In genomic region chr16:17364319-17365210, GRCh38 we compare ENCODE assay signal across 8 cellular contexts.
DNase-seq lines count a peak whose midpoint lies in the region; ATAC-seq, FAIRE-seq and TF ChIP-seq lines count a peak whose summit lies in the region.

No MANE protein-coding gene starts in this region.

- intact Hi-C loops in dendritic cell treated with granulocyte-macrophage colony-stimulating factor and Interleukin-4, amounts not matched to agents 40 ng/mL and 50 ng/mL, for 4 days (cut with micrococcal nuclease): no loop called here

- 55 to 73% (median 66%) methylated on average over 18 of the region's 18 CpGs for WGBS in small intestine, 3 donors

- no peak overlapping the region for H3K9ac ChIP-seq in neural progenitor cell

- H3K36me3 ChIP-seq in small intestine (ENCODE audit: control insufficient read depth in 2 of 2, insufficient read depth in 2 of 2, low read length in 2 of 2) (no peaks in the 10 kb centered on the region), neural progenitor cell (no peaks in the 10 kb centered on the region)

- no peak for FAIRE-seq in small intestine (lab: Jason Lieb, UNC)

- no peak overlapping the region for H2AFZ ChIP-seq in neural progenitor cell (replicated peaks)

- no peaks in the 10 kb centered on the region for H3K79me2 ChIP-seq in neural progenitor cell (ENCODE audit: low read depth)

- no peak for TF ChIP-seq CTCF in neural progenitor cell (IDR thresholded peaks at IDR 0.05)

- H3K9me3 Mint-ChIP-seq in dendritic cell treated with granulocyte-macrophage colony-stimulating factor and Interleukin-4, amounts not matched to agents 40 ng/mL and 50 ng/mL, for 4 days: no peaks in the 10 kb centered on the region
- no peaks in the 10 kb centered on the region for H3K9me3 Mint-ChIP-seq in neural progenitor cell

- H3K27me3 ChIP-seq in small intestine (ENCODE audit: control insufficient read depth in 2 of 2, insufficient read depth in 2 of 2, low read length in 2 of 2): no peaks in the 10 kb centered on the region
- H3K27me3 ChIP-seq in neural progenitor cell: peaks cover 4% of the 10 kb centered on the region

- H3K27ac Mint-ChIP-seq in T-helper 17 cell (peak overlapping the region; percentile 96), neural progenitor cell (no peak overlapping the region)
- H3K27ac Mint-ChIP-seq in dendritic cell treated with granulocyte-macrophage colony-stimulating factor and Interleukin-4, amounts not matched to agents 40 ng/mL and 50 ng/mL, for 4 days: peak overlapping the region; percentile 39

- H3K4me1 Mint-ChIP-seq in T-helper 17 cell (peaks cover 70% of the 10 kb centered on the region), neural progenitor cell (peaks cover 50% of the 10 kb centered on the region)
- H3K4me1 Mint-ChIP-seq in dendritic cell treated with granulocyte-macrophage colony-stimulating factor and Interleukin-4, amounts not matched to agents 40 ng/mL and 50 ng/mL, for 4 days (ENCODE audit: low read depth): peaks cover 67% of the 10 kb centered on the region

- H3K4me2 ChIP-seq in neural progenitor cell: no peak overlapping the region

- H3K27me3 Mint-ChIP-seq in T-helper 17 cell (no peaks in the 10 kb centered on the region), neural progenitor cell (ENCODE audit: insufficient read depth, low read depth) (peaks cover 3% of the 10 kb centered on the region)
- no peaks in the 10 kb centered on the region for H3K27me3 Mint-ChIP-seq in dendritic cell treated with granulocyte-macrophage colony-stimulating factor and Interleukin-4, amounts not matched to agents 40 ng/mL and 50 ng/mL, for 4 days

- H3K9me3 ChIP-seq in T-helper 17 cell (ENCODE audit: control insufficient read depth, low read length, poor library complexity, severe bottlenecking) (no peaks in the 10 kb centered on the region), small intestine (ENCODE audit: control insufficient read depth, low read depth) (no peaks in the 10 kb centered on the region), neural progenitor cell (ENCODE audit: low read depth) (no peaks in the 10 kb centered on the region)

- no peaks in the 10 kb centered on the region for H3F3A ChIP-seq in neural progenitor cell (ENCODE audit: low read depth)

- DNase-seq in GM04503 (ENCODE audit: low read depth) (peak; percentile 77), T-helper 17 cell (peak in 2 of 3 donors; percentile 41 to 43), small intestine (peak; percentile 49), GOT3 (lab: John Stamatoyannopoulos, UW) (no peak), neural progenitor cell (ENCODE audit: low spot score) (no peak), NOMO-1 treated with DMSO at 0.1 percent for 48 hours (lab: John Stamatoyannopoulos, UW; ENCODE audit: unreplicated experiment) (no peak)

- peaks cover 49% of the 10 kb centered on the region for H4K20me1 ChIP-seq in neural progenitor cell (ENCODE audit: low read depth)

- no peak overlapping the region for H3K4me3 ChIP-seq in small intestine (ENCODE audit: low read depth in 1 of 2, low read length in 2 of 2)
- H3K4me3 ChIP-seq in neural progenitor cell: no peak overlapping the region

- H3K27ac ChIP-seq in small intestine (ENCODE audit: low read depth in 1 of 2, low read length in 1 of 2) (peak overlapping the region in 1 of 2 donors; percentile 29), neural progenitor cell (no peak overlapping the region)

- peak; percentile 88 for ATAC-seq in T-helper 17 cell
- no peak for ATAC-seq in HG03565 (IDR thresholded peaks at IDR 0.05; ENCODE audit: unreplicated experiment)

- H3K4me1 ChIP-seq in small intestine (ENCODE audit: control insufficient read depth in 2 of 2, insufficient read depth in 1 of 2, low read depth in 1 of 2, low read length in 1 of 2) (peaks cover 0 to 14% of the 10 kb centered on the region in 2 donors), neural progenitor cell (peaks cover 27% of the 10 kb centered on the region)

- H3K36me3 Mint-ChIP-seq in T-helper 17 cell (ENCODE audit: low read depth) (no peaks in the 10 kb centered on the region), neural progenitor cell (no peaks in the 10 kb centered on the region)
- H3K36me3 Mint-ChIP-seq in dendritic cell treated with granulocyte-macrophage colony-stimulating factor and Interleukin-4, amounts not matched to agents 40 ng/mL and 50 ng/mL, for 4 days (ENCODE audit: low read depth): no peaks in the 10 kb centered on the region

- H3K4me3 Mint-ChIP-seq in T-helper 17 cell (peak overlapping the region; percentile 69), neural progenitor cell (no peak overlapping the region)
- H3K4me3 Mint-ChIP-seq in dendritic cell treated with granulocyte-macrophage colony-stimulating factor and Interleukin-4, amounts not matched to agents 40 ng/mL and 50 ng/mL, for 4 days: no peak overlapping the region

Comparison
In these comparisons a context has a peak if more than half of its experiments do, and no peak if none do; other contexts are left out.
1. DNase-seq: peak in GM04503 (single experiment), T-helper 17 cell (2 of 3) and small intestine (single experiment); none in GOT3 (single experiment), neural progenitor cell (single experiment) and NOMO-1 treated with DMSO at 0.1 percent for 48 hours (single experiment).